ENCODE assay signal across 1 cellular context in genomic region chr5:108729306-108729645, GRCh38.
TF ChIP-seq lines count a peak whose summit lies in the region.

No MANE protein-coding gene starts in this region.

TF ChIP-seq in HepG2, 621 proteins besides CTCF, POLR2A, EP300 and RAD21 (continued from another document):
- TF ChIP-seq ZBTB14 (CRISPR knock-in tag; IDR thresholded peaks at IDR 0.05) (no peak), RARG (CRISPR knock-in tag; IDR thresholded peaks at IDR 0.05; ENCODE audit: low read depth) (no peak), CEBPB (IDR thresholded peaks at IDR 0.05; ENCODE audit: borderline replicate concordance, low read depth, low read length) (peak; percentile 91), AKAP8 (CRISPR knock-in tag; IDR thresholded peaks at IDR 0.05) (no peak), ZNF746 (CRISPR knock-in tag; IDR thresholded peaks at IDR 0.05) (no peak)
